In the genomic region with DNA sequence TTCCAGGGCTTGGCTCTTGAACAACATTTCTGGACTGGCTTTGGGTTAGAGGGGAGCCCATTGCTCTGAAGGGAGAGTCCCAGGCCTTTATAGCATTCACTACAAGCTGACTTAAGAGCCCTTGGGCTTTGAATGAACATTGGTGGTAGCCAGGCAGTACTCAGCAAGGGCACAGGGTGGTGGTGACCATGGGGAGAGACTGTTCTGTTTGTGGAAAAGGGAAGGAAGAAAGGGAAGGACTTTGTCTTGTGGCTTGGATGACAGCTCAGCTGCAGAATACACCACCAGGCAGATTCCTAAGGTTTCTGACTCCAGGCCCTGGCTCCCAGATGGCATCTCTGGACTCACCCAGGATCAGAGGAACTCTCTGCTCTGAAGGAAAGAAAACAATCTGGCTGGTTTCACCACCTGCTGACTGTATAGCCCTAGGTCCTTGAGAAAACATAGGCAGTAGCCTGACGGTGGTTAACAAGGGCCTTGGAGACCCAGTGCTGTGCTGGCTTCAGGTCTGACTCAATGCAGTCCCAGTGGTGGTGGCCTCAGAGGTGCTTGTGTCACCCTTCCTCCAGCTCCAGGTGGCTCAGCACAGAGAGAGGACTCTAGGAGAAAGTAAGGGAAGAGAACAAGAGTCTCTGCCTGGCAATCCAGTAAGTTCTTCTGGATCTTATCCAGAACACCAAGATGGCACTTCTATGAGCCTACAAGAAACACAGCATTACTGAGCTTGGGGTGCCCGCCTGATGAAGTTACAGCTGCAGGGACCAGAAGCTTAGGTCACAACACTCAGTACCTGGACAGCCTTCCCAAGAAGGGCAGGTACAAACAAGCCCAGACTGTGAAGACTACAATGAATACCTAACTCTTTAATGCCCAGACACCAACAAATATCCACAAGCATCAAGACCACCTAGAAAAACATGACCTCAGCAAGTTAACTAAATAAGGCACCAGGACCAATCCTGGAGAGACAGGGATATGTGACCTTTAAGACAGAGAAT, we compare ENCODE assay signal across 14 cellular contexts. TPM values are rescaled to one million over a fixed set of nuclear protein-coding genes. Genes with fewer than 3 reads are reported as not detected.
"Had no signal": no experiment of that assay in that cellular context is flagged by ENCODE, and none has a peak within 500 bp of the region (broad histone marks: within the 10 kb centered on the region; RNA-seq: fewer than 3 reads in every experiment).

No MANE protein-coding gene starts in this region.

- H3K4me3 ChIP-seq: suprapubic skin, upper lobe of left lung had no signal

- H3K36me3 ChIP-seq: suprapubic skin, upper lobe of left lung had no signal

- H3K4me1 ChIP-seq: upper lobe of left lung had no signal

- H3K9me3 ChIP-seq: upper lobe of left lung had no signal

- H3K27me3 ChIP-seq: suprapubic skin, upper lobe of left lung had no signal

- DNase-seq: activated CD8-positive, alpha-beta memory T cell treated with anti-CD3 and anti-CD28 coated beads, Interleukin-2, amount 50 U/mL, for 4 hours; activated CD8-positive, alpha-beta T cell treated with anti-CD3 and anti-CD28 coated beads for 36 hours; activated naive CD4-positive, alpha-beta T cell treated with anti-CD3 and anti-CD28 coated beads for 36 hours; dermis blood vessel endothelial cell; head of caudate nucleus; mesendoderm; naive B cell; posterior cingulate gyrus; SIG-M5; stimulated activated naive CD4-positive, alpha-beta T cell treated with Interleukin-2 at 50 U/mL for 16 hours; upper lobe of left lung had no signal

- H3K27ac ChIP-seq: suprapubic skin, upper lobe of left lung, VCaP had no signal

- ATAC-seq: activated CD8-positive, alpha-beta T cell treated with anti-CD3 and anti-CD28 coated beads for 36 hours had no signal

RNA-seq across cellular contexts. Expression of gene ABCB11, which starts 16.4 kb away (rescaled TPM):
- total RNA-seq: activated CD8-positive, alpha-beta T cell treated with anti-CD3 and anti-CD28 coated beads for 36 hours; activated naive CD4-positive, alpha-beta T cell treated with anti-CD3 and anti-CD28 coated beads for 36 hours; T-helper 2 cell treated with Interferon-gamma antibody and Interleukin-4, amounts not matched to agents 100 ng/mL and 5 ng/mL, for 36 hours had no signal

RNA-seq across cellular contexts. Expression of gene DHRS9, which starts 21.8 kb away (rescaled TPM):
- total RNA-seq: activated CD8-positive, alpha-beta T cell treated with anti-CD3 and anti-CD28 coated beads for 36 hours; dermis blood vessel endothelial cell had no signal
